ENCODE assay signal across 18 cellular contexts in the genomic region with DNA sequence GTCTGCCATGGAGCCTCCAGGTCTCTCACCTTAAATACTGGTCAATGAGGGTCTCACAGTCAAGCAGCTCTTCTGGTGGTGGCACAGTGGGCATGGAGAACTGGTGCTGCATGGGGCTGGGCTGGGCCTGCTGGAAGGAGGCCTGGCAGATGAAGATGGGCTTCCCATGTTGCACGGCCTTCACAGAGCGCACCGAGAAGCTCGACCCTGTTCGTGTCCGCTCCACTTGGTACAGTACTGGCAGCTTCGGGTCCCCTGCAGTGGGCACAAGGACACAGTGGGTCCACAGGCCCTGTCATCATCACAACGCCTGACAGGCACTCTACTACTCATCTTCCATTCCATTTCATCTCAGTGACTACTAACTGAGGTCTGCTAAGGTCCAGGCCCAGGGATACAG. TPM values are rescaled to one million over a fixed set of nuclear protein-coding genes. Genes with fewer than 3 reads are reported as not detected.
DNase-seq lines count a peak whose midpoint lies in the region; ATAC-seq and TF ChIP-seq lines count a peak whose summit lies in the region.
"Had no signal": no experiment of that assay in that cellular context is flagged by ENCODE, and none has a peak within 500 bp of the region (broad histone marks: within the 10 kb centered on the region; RNA-seq: fewer than 3 reads in every experiment).

No MANE protein-coding gene starts in this region.

- intact Hi-C loops in left cardiac atrium (cut with DNase I), result no loop called here

- H3K27ac Mint-ChIP-seq in chondrocyte (ENCODE audit: unreplicated experiment) (no peak overlapping the region), memory B cell (peak overlapping the region; percentile 74)
- peak overlapping the region in 2 of 8 donors; percentile 73 to 90 for H3K27ac Mint-ChIP-seq in CD8-positive, alpha-beta memory T cell
- H3K27ac Mint-ChIP-seq: HFFc6, IgD-negative memory B cell had no signal

- POLR2A ChIA-PET in RWPE1 (lab: Yijun Ruan, JAX; ENCODE audit: low non-redundant PET), result no interaction called here
- POLR2A ChIA-PET in CD8-positive, alpha-beta memory T cell (lab: Charles Lee), result no interaction called here

- H3K9me3 Mint-ChIP-seq in chondrocyte (ENCODE audit: low read depth), result no peaks in the 10 kb centered on the region
- no peaks in the 10 kb centered on the region for H3K9me3 Mint-ChIP-seq in memory B cell
- H3K9me3 Mint-ChIP-seq in CD8-positive, alpha-beta memory T cell, result no peaks in the 10 kb centered on the region
- H3K9me3 Mint-ChIP-seq: CD4-positive, CD25-positive, alpha-beta regulatory T cell; HFFc6; IgD-negative memory B cell had no signal

- no peaks in the 10 kb centered on the region for H3K4me1 ChIP-seq in CD8-positive, alpha-beta memory T cell (ENCODE audit: insufficient read depth, low read length)

- H3K4me3 ChIP-seq in CD8-positive, alpha-beta memory T cell (ENCODE audit: low read length), result no peak overlapping the region
- H3K4me3 ChIP-seq: BLaER1 treated with 17β-estradiol and CSF1 and Interleukin-3, amounts not matched to agents 10 nM and 100 nM; GM12878 had no signal

- H3K27ac ChIP-seq in 22Rv1, result peak overlapping the region; percentile 42
- 0 out of 2 replicates have a peak overlapping the region, but pooled peaks have one; percentile 0 for H3K27ac ChIP-seq in RWPE1
- H3K27ac ChIP-seq in CD8-positive, alpha-beta memory T cell (ENCODE audit: low read depth, low read length), result no peak overlapping the region
- H3K27ac ChIP-seq: BLaER1 treated with 17β-estradiol and CSF1 and Interleukin-3, amounts not matched to agents 10 nM and 100 nM had no signal

- TF ChIP-seq CTCF in 22Rv1 (IDR thresholded peaks at IDR 0.05), result no peak
- no peak for TF ChIP-seq CTCF in RWPE1 (conservative IDR thresholded peaks at IDR 0.05; ENCODE audit: low read depth)
- no peak for TF ChIP-seq CTCF in chondrocyte (IDR thresholded peaks at IDR 0.05)

- CTCF ChIA-PET in RWPE1 (lab: Yijun Ruan, JAX), result no interaction called here
- CTCF ChIA-PET in CD8-positive, alpha-beta memory T cell (lab: Charles Lee), result no interaction called here

- no peaks in the 10 kb centered on the region for H3K36me3 Mint-ChIP-seq in chondrocyte (ENCODE audit: low read depth)
- H3K36me3 Mint-ChIP-seq in memory B cell, result peaks cover 16% of the 10 kb centered on the region
- peaks cover 7 to 76% (median 13%) of the 10 kb centered on the region in 3 donors for H3K36me3 Mint-ChIP-seq in CD8-positive, alpha-beta memory T cell

- H3K4me1 Mint-ChIP-seq in chondrocyte (ENCODE audit: low read depth) (no peaks in the 10 kb centered on the region), memory B cell (peaks cover 2% of the 10 kb centered on the region)
- H3K4me1 Mint-ChIP-seq in CD8-positive, alpha-beta memory T cell, result peaks cover 3 to 19% (median 7%) of the 10 kb centered on the region in 3 donors

- no peaks in the 10 kb centered on the region for H3K9me3 ChIP-seq in CD8-positive, alpha-beta memory T cell (ENCODE audit: low read length)
- H3K9me3 ChIP-seq: BLaER1 treated with 17β-estradiol and CSF1 and Interleukin-3, amounts not matched to agents 10 nM and 100 nM had no signal

- peaks cover 37% of the 10 kb centered on the region for H3K36me3 ChIP-seq in CD8-positive, alpha-beta memory T cell (ENCODE audit: insufficient read depth, low read length)

- no peaks in the 10 kb centered on the region for H3K27me3 Mint-ChIP-seq in chondrocyte (ENCODE audit: low read depth)
- H3K27me3 Mint-ChIP-seq in memory B cell, result no peaks in the 10 kb centered on the region
- no peaks in the 10 kb centered on the region for H3K27me3 Mint-ChIP-seq in CD8-positive, alpha-beta memory T cell
- H3K27me3 Mint-ChIP-seq: CD4-positive, CD25-positive, alpha-beta regulatory T cell; IgD-negative memory B cell had no signal

- H3K4me3 Mint-ChIP-seq in chondrocyte (ENCODE audit: unreplicated experiment) (no peak overlapping the region), memory B cell (no peak overlapping the region)
- H3K4me3 Mint-ChIP-seq in CD8-positive, alpha-beta memory T cell, result no peak overlapping the region
- H3K4me3 Mint-ChIP-seq: CD4-positive, CD25-positive, alpha-beta regulatory T cell; HFFc6; IgD-negative memory B cell had no signal

- ATAC-seq in memory B cell (ENCODE audit: low read depth), result no peak
- ATAC-seq in left cardiac atrium, result no peak
- ATAC-seq: GM12878 had no signal

- no peaks in the 10 kb centered on the region for H3K27me3 ChIP-seq in CD8-positive, alpha-beta memory T cell (ENCODE audit: insufficient read depth, low read length, poor library complexity, severe bottlenecking)
- H3K27me3 ChIP-seq: BLaER1 treated with 17β-estradiol and CSF1 and Interleukin-3, amounts not matched to agents 10 nM and 100 nM had no signal

- no peak for DNase-seq in RWPE1 (ENCODE audit: low spot score)
- DNase-seq in chondrocyte (ENCODE audit: low spot score), result peak; percentile 79
- DNase-seq in memory B cell (ENCODE audit: low spot score in 2 of 2), result no peak
- DNase-seq in CD8-positive, alpha-beta memory T cell, result no peak
- DNase-seq in NCI-H1048 (lab: John Stamatoyannopoulos, UW), result no peak
- no peak for DNase-seq in left cardiac atrium
- DNase-seq in cerebellar cortex (ENCODE audit: low spot score), result no peak
- DNase-seq: ACHN; CD4-positive, CD25-positive, alpha-beta regulatory T cell; DMS79; GOT3; HCEC 1CT; HFFc6 had no signal

RNA-seq across cellular contexts. Expression of a gene that starts 8.8 kb away (rescaled TPM):
- total RNA-seq in chondrocyte (14.2 to 22.8 TPM (median 15.9 TPM) in 3 replicates), left cardiac atrium (10 to 100 TPM; 20.2 to 21.4 TPM)
- total RNA-seq in CD8-positive, alpha-beta memory T cell, result 10 to 100 TPM; 27.1 to 27.3 TPM
- 41.0 TPM for polyA plus RNA-seq in CD8-positive, alpha-beta memory T cell

RNA-seq across cellular contexts. Expression of a gene that starts 9.0 kb away (rescaled TPM):
- total RNA-seq in chondrocyte, result 3.4 to 4.9 TPM (median 3.9 TPM) in 3 replicates
- total RNA-seq in CD8-positive, alpha-beta memory T cell, result 1 to 10 TPM; 5.9 to 6.5 TPM
- 2.0 TPM for polyA plus RNA-seq in CD8-positive, alpha-beta memory T cell
- total RNA-seq in left cardiac atrium, result 1 to 10 TPM; 1.7 to 2.5 TPM

RNA-seq across cellular contexts. Expression of a gene that starts 14.8 kb away (rescaled TPM):
- total RNA-seq in chondrocyte (25.2 to 27.7 TPM (median 26.5 TPM) in 3 replicates), left cardiac atrium (10 to 100 TPM; 23.2 to 30.2 TPM)
- total RNA-seq in CD8-positive, alpha-beta memory T cell, result 1 to 10 TPM; 1.2 to 1.3 TPM
- 3.4 TPM for polyA plus RNA-seq in CD8-positive, alpha-beta memory T cell

RNA-seq across cellular contexts. Expression of a gene that starts 21.3 kb away (rescaled TPM):
- total RNA-seq in chondrocyte (0.46 to 0.63 TPM (median 0.52 TPM) in 3 replicates), left cardiac atrium (under 1 TPM in 1 of 2 donors, not detected in 1; 0.32 TPM)
- not detected for total RNA-seq in CD8-positive, alpha-beta memory T cell
- 0.36 TPM for polyA plus RNA-seq in CD8-positive, alpha-beta memory T cell
- total RNA-seq: A172, GM12878, HFFc6 had no signal

RNA-seq across cellular contexts. Expression of a gene that starts 32.6 kb away (rescaled TPM):
- total RNA-seq in chondrocyte, result 7.9 to 11.3 TPM (median 8.1 TPM) in 3 replicates
- total RNA-seq in CD8-positive, alpha-beta memory T cell, result 10 to 100 TPM; 12.3 TPM
- 2.1 TPM for polyA plus RNA-seq in CD8-positive, alpha-beta memory T cell
- 10 to 100 TPM; 10.7 to 11.5 TPM for total RNA-seq in left cardiac atrium

Comparison
In these comparisons a context has a peak if more than half of its experiments do, and no peak if none do; other contexts are left out.
1. RNA of a gene that starts 14.8 kb away (total RNA-seq): 23.2 to 30.2 TPM in left cardiac atrium and 25.2 to 27.7 TPM in chondrocyte; 1.2 to 1.3 TPM in CD8-positive, alpha-beta memory T cell; every median in the first group is over 10 times any median in the second.